Comparison of ENCODE assay signal across 8 cellular contexts in genomic region chr11:34840736-34841386, GRCh38.
DNase-seq lines count a peak whose midpoint lies in the region; ATAC-seq lines count a peak whose summit lies in the region.

No MANE protein-coding gene starts in this region.

- peak; percentile 76 for ATAC-seq in GM19328 (IDR thresholded peaks at IDR 0.05; ENCODE audit: unreplicated experiment)
- peak; percentile 63 for ATAC-seq in HG03457 (IDR thresholded peaks at IDR 0.05; ENCODE audit: unreplicated experiment)
- peak; percentile 76 for ATAC-seq in esophagus mucosa

- DNase-seq in DMS53 (lab: John Stamatoyannopoulos, UW), result peak; percentile 69
- peak; percentile 24 for DNase-seq in SK-N-DZ (ENCODE audit: low spot score)
- DNase-seq in stimulated activated CD4-positive, alpha-beta T cell treated with anti-CD3 and anti-CD28 coated beads, Interleukin-12 subunit alpha, Interleukin-12 subunit beta, amount 100 ng/mL, for 4 hours, result peak; percentile 4
- no peak for DNase-seq in NCI-H2196 (lab: John Stamatoyannopoulos, UW; ENCODE audit: unreplicated experiment)
- DNase-seq in cerebellum (ENCODE audit: low spot score), result no peak

Comparison
In these comparisons a context has a peak if more than half of its experiments do, and no peak if none do; other contexts are left out.
1. DNase-seq: peak in DMS53 (single experiment), SK-N-DZ (single experiment) and stimulated activated CD4-positive, alpha-beta T cell treated with anti-CD3 and anti-CD28 coated beads, Interleukin-12 subunit alpha, Interleukin-12 subunit beta, amount 100 ng/mL, for 4 hours (single experiment); none in NCI-H2196 (single experiment) and cerebellum (single experiment).
2. Peak in every context shown above with its lines, with median percentiles within 50 percentile points of each other: ATAC-seq.